ENCODE assay signal across 22 cellular contexts in genomic region chr12:64685605-64686004, GRCh38.
A peak's percentile ranks its signal among the peaks of the same experiment; 100 is the strongest.
DNase-seq lines count a peak whose midpoint lies in the region; ATAC-seq, FAIRE-seq and TF ChIP-seq lines count a peak whose summit lies in the region.
"Had no signal": no experiment of that assay in that cellular context is flagged by ENCODE, and none has a peak within 500 bp of the region (broad histone marks: within the 10 kb centered on the region; RNA-seq: fewer than 3 reads in every experiment).

No MANE protein-coding gene starts in this region.

- TF ChIP-seq CTCF in CD4-positive, alpha-beta T cell (IDR thresholded peaks at IDR 0.05), result no peak

- CTCF ChIA-PET in CD4-positive, alpha-beta T cell (lab: Charles Lee), result interaction anchor here (1.8 to 1.9 kb wide), 2 partner anchors 12 to 136 kb away, joined by 3 to 10 read pairs; no protein-coding TSS in a partner anchor

- no peaks in the 10 kb centered on the region for H3K27me3 Mint-ChIP-seq in activated CD4-positive, alpha-beta T cell treated with anti-CD3 and anti-CD28 coated beads, Interleukin-2, amount 10 ng/mL, durations not matched to agents 24 days and 14 days
- H3K27me3 Mint-ChIP-seq in CD4-positive, alpha-beta T cell, result no peaks in the 10 kb centered on the region
- no peaks in the 10 kb centered on the region for H3K27me3 Mint-ChIP-seq in activated T-helper 1 cell treated with anti-CD3 and anti-CD28 coated beads, Interleukin-12 subunit alpha, Interleukin-12 subunit beta, Interleukin-2, Interleukin-4 antibody, amounts not matched to agents 30 ng/mL and 10 ng/mL and 1 ng/mL, durations not matched to agents 14 hours and 24 hours and 36 hours (ENCODE audit: insufficient read depth)
- no peaks in the 10 kb centered on the region for H3K27me3 Mint-ChIP-seq in natural killer cell treated with Interleukin-12 subunit alpha and Interleukin-12 subunit beta and Interleukin-15 and Interleukin-18, amount 100 ng/mL, for 72 hours
- H3K27me3 Mint-ChIP-seq: progenitor cell of endocrine pancreas had no signal

- no peak for ATAC-seq in CD4-positive, alpha-beta T cell (ENCODE audit: poor library complexity)
- no peak for ATAC-seq in natural killer cell treated with Interleukin-12 subunit alpha and Interleukin-12 subunit beta and Interleukin-15 and Interleukin-18, amount 100 ng/mL, for 72 hours
- ATAC-seq in HG02981 (IDR thresholded peaks at IDR 0.05; ENCODE audit: unreplicated experiment), result no peak
- ATAC-seq in activated CD4-positive, CD25-positive, alpha-beta regulatory T cell treated with anti-CD3 and anti-CD28 coated beads, Interleukin-2, amount 50 U/mL, for 24 hours, result no peak
- ATAC-seq: heart left ventricle, PC-3 had no signal

- H3K27ac ChIP-seq in CD4-positive, alpha-beta T cell (ENCODE audit: low read depth, low read length), result peak overlapping the region; percentile 82
- H3K27ac ChIP-seq: BLaER1 had no signal

- DNase-seq in activated CD4-positive, alpha-beta T cell treated with anti-CD3 and anti-CD28 coated beads, Interleukin-2, amount 10 ng/mL, durations not matched to agents 24 days and 14 days, result no peak
- DNase-seq in activated CD4-positive, alpha-beta T cell treated with anti-CD3 and anti-CD28 coated beads for 48 hours, result no peak
- no peak for DNase-seq in CD4-positive, alpha-beta T cell
- no peak for DNase-seq in activated T-helper 1 cell treated with anti-CD3 and anti-CD28 coated beads, Interleukin-12 subunit alpha, Interleukin-12 subunit beta, Interleukin-2, Interleukin-4 antibody, amounts not matched to agents 30 ng/mL and 10 ng/mL and 1 ng/mL, durations not matched to agents 14 hours and 24 hours and 36 hours (ENCODE audit: low spot score)
- DNase-seq in natural killer cell treated with Interleukin-12 subunit alpha and Interleukin-12 subunit beta and Interleukin-15 and Interleukin-18, amount 100 ng/mL, for 72 hours (ENCODE audit: low spot score), result no peak
- DNase-seq in GM19239 (ENCODE audit: insufficient read length, low spot score), result no peak
- DNase-seq: activated CD4-positive, CD25-positive, alpha-beta regulatory T cell treated with anti-CD3 and anti-CD28 coated beads, Interleukin-2, amount 50 U/mL, for 72 hours; DMS79 treated with DMSO at 0.1 percent for 48 hours; endodermal cell; heart left ventricle; mammary epithelial cell; NCI-H1436 treated with DMSO at 0.1 percent for 48 hours; NCI-H2171; NCI-H748 treated with DMSO at 0.1 percent for 48 hours; PC-3; stimulated activated CD8-positive, alpha-beta memory T cell treated with anti-CD3 and anti-CD28 coated beads, Interleukin-4, amount 100 ng/mL, for 48 hours had no signal

- intact Hi-C loops in activated CD4-positive, alpha-beta T cell treated with anti-CD3 and anti-CD28 coated beads, Interleukin-2, amount 10 ng/mL, durations not matched to agents 24 days and 14 days (cut with micrococcal nuclease), result loop anchor here (2.0 kb wide), 2 partner anchors 17 to 77 kb away; no protein-coding TSS in a partner anchor
- intact Hi-C loops in CD4-positive, alpha-beta T cell (cut with DNase I, micrococcal nuclease), result loop anchor here in 1 of 2 experiments (2.0 kb wide), 1 partner anchor 13 kb away; no protein-coding TSS in a partner anchor
- intact Hi-C loops in activated T-helper 1 cell treated with anti-CD3 and anti-CD28 coated beads, Interleukin-12 subunit alpha, Interleukin-12 subunit beta, Interleukin-2, Interleukin-4 antibody, amounts not matched to agents 30 ng/mL and 10 ng/mL and 1 ng/mL, durations not matched to agents 14 hours and 24 hours and 36 hours (cut with micrococcal nuclease), result loop anchor here (10.0 kb wide), 1 partner anchor 281 kb away; the partner anchor contains the start of gene XPOT

- peaks cover 54% of the 10 kb centered on the region for H3K36me3 Mint-ChIP-seq in activated CD4-positive, alpha-beta T cell treated with anti-CD3 and anti-CD28 coated beads, Interleukin-2, amount 10 ng/mL, durations not matched to agents 24 days and 14 days (ENCODE audit: low read depth)
- peaks cover 65% of the 10 kb centered on the region for H3K36me3 Mint-ChIP-seq in CD4-positive, alpha-beta T cell (ENCODE audit: low read depth)
- peaks cover 42% of the 10 kb centered on the region for H3K36me3 Mint-ChIP-seq in activated T-helper 1 cell treated with anti-CD3 and anti-CD28 coated beads, Interleukin-12 subunit alpha, Interleukin-12 subunit beta, Interleukin-2, Interleukin-4 antibody, amounts not matched to agents 30 ng/mL and 10 ng/mL and 1 ng/mL, durations not matched to agents 14 hours and 24 hours and 36 hours (ENCODE audit: low read depth)
- H3K36me3 Mint-ChIP-seq in natural killer cell treated with Interleukin-12 subunit alpha and Interleukin-12 subunit beta and Interleukin-15 and Interleukin-18, amount 100 ng/mL, for 72 hours, result peaks cover 6% of the 10 kb centered on the region

- H3K27ac Mint-ChIP-seq in activated CD4-positive, alpha-beta T cell treated with anti-CD3 and anti-CD28 coated beads, Interleukin-2, amount 10 ng/mL, durations not matched to agents 24 days and 14 days, result peak overlapping the region; percentile 81
- H3K27ac Mint-ChIP-seq in CD4-positive, alpha-beta T cell, result peak overlapping the region; percentile 98
- peak overlapping the region; percentile 82 for H3K27ac Mint-ChIP-seq in activated T-helper 1 cell treated with anti-CD3 and anti-CD28 coated beads, Interleukin-12 subunit alpha, Interleukin-12 subunit beta, Interleukin-2, Interleukin-4 antibody, amounts not matched to agents 30 ng/mL and 10 ng/mL and 1 ng/mL, durations not matched to agents 14 hours and 24 hours and 36 hours
- peak overlapping the region; percentile 79 to 83 for H3K27ac Mint-ChIP-seq in natural killer cell treated with Interleukin-12 subunit alpha and Interleukin-12 subunit beta and Interleukin-15 and Interleukin-18, amount 100 ng/mL, for 72 hours
- H3K27ac Mint-ChIP-seq: endodermal cell, progenitor cell of endocrine pancreas had no signal

- H3K9me3 ChIP-seq in CD4-positive, alpha-beta T cell (ENCODE audit: control insufficient read depth, low read length), result no peaks in the 10 kb centered on the region
- H3K9me3 ChIP-seq: BLaER1, heart left ventricle had no signal

- peak overlapping the region; percentile 13 for H3K4me3 Mint-ChIP-seq in activated CD4-positive, alpha-beta T cell treated with anti-CD3 and anti-CD28 coated beads, Interleukin-2, amount 10 ng/mL, durations not matched to agents 24 days and 14 days
- peak overlapping the region; percentile 80 for H3K4me3 Mint-ChIP-seq in CD4-positive, alpha-beta T cell
- H3K4me3 Mint-ChIP-seq in activated T-helper 1 cell treated with anti-CD3 and anti-CD28 coated beads, Interleukin-12 subunit alpha, Interleukin-12 subunit beta, Interleukin-2, Interleukin-4 antibody, amounts not matched to agents 30 ng/mL and 10 ng/mL and 1 ng/mL, durations not matched to agents 14 hours and 24 hours and 36 hours, result peak overlapping the region; percentile 47
- H3K4me3 Mint-ChIP-seq in natural killer cell treated with Interleukin-12 subunit alpha and Interleukin-12 subunit beta and Interleukin-15 and Interleukin-18, amount 100 ng/mL, for 72 hours, result no peak overlapping the region
- H3K4me3 Mint-ChIP-seq: endodermal cell had no signal

- POLR2A ChIA-PET in CD4-positive, alpha-beta T cell (lab: Charles Lee), result interaction anchor here (1.1 to 34.4 kb wide), 4 partner anchors 3 to 75 kb away, joined by 3 to 808 read pairs (median 472); partner anchors contain the start of gene RASSF3

- H3K27me3 ChIP-seq in CD4-positive, alpha-beta T cell (ENCODE audit: control insufficient read depth, insufficient read depth, low read length), result no peaks in the 10 kb centered on the region
- H3K27me3 ChIP-seq: BLaER1, heart left ventricle had no signal

- peaks cover 3% of the 10 kb centered on the region for H3K9me3 Mint-ChIP-seq in activated CD4-positive, alpha-beta T cell treated with anti-CD3 and anti-CD28 coated beads, Interleukin-2, amount 10 ng/mL, durations not matched to agents 24 days and 14 days
- no peaks in the 10 kb centered on the region for H3K9me3 Mint-ChIP-seq in CD4-positive, alpha-beta T cell
- H3K9me3 Mint-ChIP-seq in activated T-helper 1 cell treated with anti-CD3 and anti-CD28 coated beads, Interleukin-12 subunit alpha, Interleukin-12 subunit beta, Interleukin-2, Interleukin-4 antibody, amounts not matched to agents 30 ng/mL and 10 ng/mL and 1 ng/mL, durations not matched to agents 14 hours and 24 hours and 36 hours, result peaks cover 4% of the 10 kb centered on the region
- no peaks in the 10 kb centered on the region for H3K9me3 Mint-ChIP-seq in natural killer cell treated with Interleukin-12 subunit alpha and Interleukin-12 subunit beta and Interleukin-15 and Interleukin-18, amount 100 ng/mL, for 72 hours
- H3K9me3 Mint-ChIP-seq: endodermal cell had no signal

- H3K4me1 Mint-ChIP-seq in activated CD4-positive, alpha-beta T cell treated with anti-CD3 and anti-CD28 coated beads, Interleukin-2, amount 10 ng/mL, durations not matched to agents 24 days and 14 days, result peaks cover 68% of the 10 kb centered on the region
- peaks cover 76% of the 10 kb centered on the region for H3K4me1 Mint-ChIP-seq in CD4-positive, alpha-beta T cell (ENCODE audit: low read depth)
- peaks cover 68% of the 10 kb centered on the region for H3K4me1 Mint-ChIP-seq in activated T-helper 1 cell treated with anti-CD3 and anti-CD28 coated beads, Interleukin-12 subunit alpha, Interleukin-12 subunit beta, Interleukin-2, Interleukin-4 antibody, amounts not matched to agents 30 ng/mL and 10 ng/mL and 1 ng/mL, durations not matched to agents 14 hours and 24 hours and 36 hours (ENCODE audit: low read depth)
- H3K4me1 Mint-ChIP-seq in natural killer cell treated with Interleukin-12 subunit alpha and Interleukin-12 subunit beta and Interleukin-15 and Interleukin-18, amount 100 ng/mL, for 72 hours (ENCODE audit: low read depth in 2 of 2), result peaks cover 45 to 53% of the 10 kb centered on the region in 2 donors

- FAIRE-seq in GM19239 (lab: Jason Lieb, UNC), result no peak
- FAIRE-seq: A204.1, astrocyte had no signal
